Comparison of ENCODE assay signal across 7 cellular contexts in the genomic region with DNA sequence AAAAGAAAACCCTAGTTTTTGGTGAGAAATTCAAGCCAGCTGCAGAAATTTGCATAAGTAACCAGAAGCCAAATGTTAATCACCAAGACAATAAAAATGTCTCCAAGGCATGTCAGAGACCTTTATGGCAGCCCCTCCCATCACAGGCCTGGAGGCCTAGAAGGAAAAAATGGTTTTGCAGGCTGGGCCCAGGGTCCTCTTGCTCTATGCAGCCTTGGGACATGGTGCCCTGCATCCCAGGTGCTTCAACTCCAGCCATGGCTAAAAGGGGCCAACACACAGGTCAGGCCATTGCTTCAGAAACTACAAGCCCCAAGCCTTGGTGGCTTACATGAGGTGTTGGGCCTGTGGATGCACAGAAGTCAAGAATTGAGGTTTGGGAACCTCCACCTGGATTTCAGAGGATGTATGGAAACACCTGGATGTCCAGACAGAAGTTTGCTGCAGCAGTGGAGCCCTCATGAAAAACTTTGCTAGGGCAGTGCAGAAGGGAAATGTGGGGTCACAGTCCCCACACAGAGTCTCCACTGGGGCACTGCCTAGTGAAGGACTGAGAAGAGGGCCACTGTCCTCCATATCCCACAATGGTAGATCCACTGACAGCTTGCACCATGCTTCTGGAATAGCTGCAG. TPM values are rescaled to one million over a fixed set of nuclear protein-coding genes. Genes with fewer than 3 reads are reported as not detected.
A peak's percentile ranks its signal among the peaks of the same experiment; 100 is the strongest.
DNase-seq lines count a peak whose midpoint lies in the region; ATAC-seq, FAIRE-seq and TF ChIP-seq lines count a peak whose summit lies in the region.
"Not testable (repeated sequence)": the region's sequence is repeated elsewhere in the genome, so short reads cannot be mapped to it uniquely, and the experiment has no call there.

No MANE protein-coding gene starts in this region.

- not testable (repeated sequence) for H3K9ac ChIP-seq in BLaER1; K562 (ENCODE audit: insufficient read depth in 1 of 2, low read depth in 2 of 2, low read length in 2 of 2); endodermal cell (ENCODE audit: extremely low read depth, low read length, poor library complexity, severe bottlenecking); liver (ENCODE audit: low read depth in 1 of 2, low read length in 2 of 2)

- CTCF ChIA-PET in A549 (lab: Yijun Ruan, JAX): interaction anchor here (1.5 kb wide), 1 partner anchor 9 kb away, joined by 3 read pairs; no protein-coding TSS in a partner anchor
- CTCF ChIA-PET in HEK293 (lab: Yijun Ruan, JAX); K562 (lab: Yijun Ruan, JAX; ENCODE audit: low intra/inter-chr PET ratio): not testable (repeated sequence)

- H3K4me1 Mint-ChIP-seq in endodermal cell: not testable (repeated sequence)

- POLR2A ChIA-PET in A549 (lab: Yijun Ruan, JAX); HEK293 (lab: Yijun Ruan, JAX): not testable (repeated sequence)
- POLR2A ChIA-PET in K562 (lab: Yijun Ruan, JAX): interaction anchor here (1.4 kb wide), 1 partner anchor 41 kb away, joined by 3 read pairs; no protein-coding TSS in a partner anchor

- not testable (repeated sequence) for TF ChIP-seq EP300 in A549 (IDR thresholded peaks at IDR 0.05); K562 (IDR thresholded peaks at IDR 0.05; ENCODE audit: low read length)

- H3K79me2 ChIP-seq in K562 (ENCODE audit: control insufficient read depth, insufficient read depth, low read length): peaks cover 64% of the 10 kb centered on the region

- not testable (repeated sequence) for H4K20me1 ChIP-seq in BLaER1; K562 (replicated peaks; ENCODE audit: control insufficient read depth, insufficient read depth, low read length)

- not testable (repeated sequence) for TF ChIP-seq POLR2A in A549 (IDR thresholded peaks at IDR 0.05; ENCODE audit: low read length); K562 (conservative IDR thresholded peaks at IDR 0.05)

- not testable (repeated sequence) for DNase-seq in A549 (ENCODE audit: low read depth in 1 of 2, low spot score in 1 of 2); endodermal cell
- DNase-seq in OCI-M1 (lab: John Stamatoyannopoulos, UW) (peak; percentile 12), K562 (ENCODE audit: extremely low read depth in 1 of 4, low spot score in 3 of 4) (peak in 1 of 4 experiments; percentile 10)

- H3K9me1 ChIP-seq in K562 (ENCODE audit: control insufficient read depth, insufficient read depth, low read length): not testable (repeated sequence)

- BruUV-seq in K562 (replicated peaks; lab: Mats Ljungman, UMichigan): not testable (repeated sequence)

- not testable (repeated sequence) for H3K36me3 Mint-ChIP-seq in endodermal cell (ENCODE audit: low read depth)

- ATAC-seq in A549, K562: not testable (repeated sequence)

- H3K27me3 Mint-ChIP-seq in endodermal cell (ENCODE audit: insufficient read depth): not testable (repeated sequence)

- not testable (repeated sequence) for H3K4me2 ChIP-seq in A549; BLaER1; K562 (ENCODE audit: insufficient read depth, low read length)

- TF ChIP-seq RAD21 in A549 (conservative IDR thresholded peaks at IDR 0.05 in 1 of 2, IDR thresholded peaks at IDR 0.05 in 1 of 2); K562 (CRISPR knock-in tag; conservative IDR thresholded peaks at IDR 0.05 in 1 of 2, IDR thresholded peaks at IDR 0.05 in 1 of 2); liver (IDR thresholded peaks at IDR 0.05): not testable (repeated sequence)

- H3K4me3 ChIP-seq in A549; HEK293 (ENCODE audit: low read depth, low read length); K562: not testable (repeated sequence)
- 0 out of 2 replicates have a peak overlapping the region, but pooled peaks have one; percentile 11 for H3K4me3 ChIP-seq in BLaER1
- H3K4me3 ChIP-seq in endodermal cell (ENCODE audit: low read length): peak overlapping the region; percentile 29
- peak overlapping the region in 2 of 3 donors; percentile 14 to 32 for H3K4me3 ChIP-seq in liver (ENCODE audit: low read depth in 1 of 3, low read length in 3 of 3)

- not testable (repeated sequence) for H3K27me3 ChIP-seq in BLaER1; K562 (ENCODE audit: control insufficient read depth in 2 of 2, insufficient read depth in 2 of 2, low read length in 2 of 2); endodermal cell (ENCODE audit: control insufficient read depth, insufficient read depth, low read length, poor library complexity, severe bottlenecking); liver (ENCODE audit: control insufficient read depth in 4 of 4, insufficient read depth in 4 of 4, low read length in 3 of 4)

- H2AFZ ChIP-seq in K562 (ENCODE audit: low read depth, low read length): not testable (repeated sequence)

- H3K36me3 ChIP-seq in BLaER1; HEK293 (ENCODE audit: control insufficient read depth in 2 of 2, insufficient read depth in 1 of 2, low read length in 2 of 2); endodermal cell (ENCODE audit: control insufficient read depth, insufficient read depth, low read length); liver (ENCODE audit: control insufficient read depth in 4 of 4, insufficient read depth in 3 of 4, low read depth in 1 of 4, low read length in 3 of 4): not testable (repeated sequence)
- peaks cover 45% of the 10 kb centered on the region for H3K36me3 ChIP-seq in K562 (ENCODE audit: control insufficient read depth, insufficient read depth, low read length)

- not testable (repeated sequence) for TF ChIP-seq CTCF in A549 (IDR thresholded peaks at IDR 0.05); HEK293 (tag by site-specific recombination; IDR thresholded peaks at IDR 0.05); K562 (IDR thresholded peaks at IDR 0.05 in 2 of 3, conservative IDR thresholded peaks at IDR 0.05 in 1 of 3; ENCODE audit: insufficient read depth in 2 of 3, low read depth in 1 of 3, low read length in 3 of 3); endodermal cell (conservative IDR thresholded peaks at IDR 0.05); liver (IDR thresholded peaks at IDR 0.05; ENCODE audit: low read depth, low read length, missing input control)

- H3K4me1 ChIP-seq in A549; HEK293 (ENCODE audit: control insufficient read depth, insufficient read depth, low read length); K562 (replicated peaks in 1 of 2; ENCODE audit: control insufficient read depth in 2 of 2, insufficient read depth in 2 of 2, low read length in 2 of 2); endodermal cell (ENCODE audit: control insufficient read depth, insufficient read depth, low read length); liver (ENCODE audit: control insufficient read depth in 4 of 4, insufficient read depth in 4 of 4, low read length in 3 of 4): not testable (repeated sequence)
- peaks cover 26% of the 10 kb centered on the region for H3K4me1 ChIP-seq in BLaER1

- intact Hi-C loops in K562 (cut with micrococcal nuclease): not testable (repeated sequence)

- in situ Hi-C loops in K562 (cut with MboI): not testable (repeated sequence)

- H3K9me3 Mint-ChIP-seq in endodermal cell: peaks cover 63% of the 10 kb centered on the region

- not testable (repeated sequence) for H3K4me3 Mint-ChIP-seq in endodermal cell

- H3K9me3 ChIP-seq in A549 (peaks cover 11% of the 10 kb centered on the region; the same call in 2 of the 3 replicates), BLaER1 (peaks cover 52% of the 10 kb centered on the region), K562 (replicated peaks; ENCODE audit: control insufficient read depth, insufficient read depth, low read depth, low read length) (peaks cover 16% of the 10 kb centered on the region), endodermal cell (ENCODE audit: control insufficient read depth, low read length) (peaks cover 41% of the 10 kb centered on the region)
- H3K9me3 ChIP-seq in HEK293 (ENCODE audit: control insufficient read depth, insufficient read depth, low read depth, low read length); liver (ENCODE audit: control insufficient read depth in 4 of 4, low read length in 3 of 4): not testable (repeated sequence)

- not testable (repeated sequence) for FAIRE-seq in A549 (lab: Jason Lieb, UNC); K562 (lab: Jason Lieb, UNC)

- H3K27ac ChIP-seq in A549; BLaER1; HEK293 (ENCODE audit: extremely low read depth, low read depth, low read length); K562 (ENCODE audit: extremely low read depth, low read depth, low read length); endodermal cell (ENCODE audit: low read depth, low read length); liver (ENCODE audit: low read depth in 1 of 2, low read length in 2 of 2): not testable (repeated sequence)

- not testable (repeated sequence) for H3K27ac Mint-ChIP-seq in endodermal cell

RNA-seq across cellular contexts. Expression of gene ARL15, which starts 43.7 kb away (rescaled TPM):
- polyA plus RNA-seq in A549 (2011; rRNA removed) (11.8 and 15.9 TPM in 2 replicates), A549 (2017; fragmentation: RNase III; extraction: RNeasy Plus Mini Kit Qiagen cat#74134 plus additional on column Dnase treatment) (8.6 to 12.1 TPM (median 10.8 TPM) in 3 replicates), K562 (2011; rRNA removed) (59.5 and 60.1 TPM in 2 replicates), K562 (2014; fragmentation: Illumina TruSeq; extraction: Trizol) (71.8 and 80.4 TPM in 2 replicates), K562 (2014; fragmentation: Nextera tagmentation; extraction: Ambion mirVana) (10 to 100 TPM; 18.5 to 22.4 TPM), K562 (2014; rRNA removed) (57.0 and 60.0 TPM in 2 replicates), liver (1 to 10 TPM; 5.0 to 6.8 TPM)
- 2.8 and 4.5 TPM in 2 replicates for polyA plus RNA-seq in A549 (2012; cell fraction: cytosol; rRNA removed)
- polyA plus RNA-seq in A549 (2012; cell fraction: nucleus; rRNA removed): 2.6 and 4.6 TPM in 2 replicates
- 31.8 and 34.6 TPM in 2 replicates for polyA minus RNA-seq in A549 (2011; rRNA and poly(A)+ RNA removed)
- total RNA-seq in K562 (2011; cell fraction: chromatin; rRNA removed; ENCODE audit: low replicate concordance): 218 and 235 TPM in 2 replicates
- total RNA-seq in K562 (2011; cell fraction: nucleolus; rRNA removed): 124 and 166 TPM in 2 replicates
- total RNA-seq in K562 (2011; cell fraction: nucleoplasm; rRNA removed): 179 and 212 TPM in 2 replicates
- total RNA-seq in K562 (2014; rRNA removed) (45.9 and 46.7 TPM in 2 replicates), K562 (2014; rRNA removed; fragmentation: Illumina TruSeq; extraction: Trizol) (64.0 and 71.2 TPM in 2 replicates), K562 (2015; rRNA removed; fragmentation: Illumina TruSeq; extraction: Trizol) (40.0 and 46.1 TPM in 2 replicates), K562 (2021) (54.1 and 58.7 TPM in 2 replicates), endodermal cell (10 to 100 TPM; 23.3 to 24.0 TPM), liver (10 to 100 TPM; 19.8 to 24.8 TPM)
- polyA plus RNA-seq in K562 (2011; cell fraction: cytosol; rRNA removed): 24.8 and 46.7 TPM in 2 replicates
- polyA plus RNA-seq in K562 (2011; cell fraction: nucleus; rRNA removed): 29.3 and 46.0 TPM in 2 replicates
- 45.4 and 47.0 TPM in 2 replicates for polyA plus RNA-seq in K562 (2012)
- 135 and 180 TPM in 2 replicates for polyA minus RNA-seq in K562 (2011; rRNA and poly(A)+ RNA removed)
- polyA minus RNA-seq in K562 (2011; cell fraction: cytosol; rRNA and poly(A)+ RNA removed): 39.2 and 48.3 TPM in 2 replicates
- polyA minus RNA-seq in K562 (2011; cell fraction: nucleus; rRNA and poly(A)+ RNA removed): 201 and 315 TPM in 2 replicates
- 24.2 TPM for polyA plus RNA-seq in endodermal cell (2013, experiment 1 of 2)
- polyA plus RNA-seq in endodermal cell (2013, experiment 2 of 2): 19.3 TPM
